Comparison of ENCODE assay signal across 21 cellular contexts in the genomic region with DNA sequence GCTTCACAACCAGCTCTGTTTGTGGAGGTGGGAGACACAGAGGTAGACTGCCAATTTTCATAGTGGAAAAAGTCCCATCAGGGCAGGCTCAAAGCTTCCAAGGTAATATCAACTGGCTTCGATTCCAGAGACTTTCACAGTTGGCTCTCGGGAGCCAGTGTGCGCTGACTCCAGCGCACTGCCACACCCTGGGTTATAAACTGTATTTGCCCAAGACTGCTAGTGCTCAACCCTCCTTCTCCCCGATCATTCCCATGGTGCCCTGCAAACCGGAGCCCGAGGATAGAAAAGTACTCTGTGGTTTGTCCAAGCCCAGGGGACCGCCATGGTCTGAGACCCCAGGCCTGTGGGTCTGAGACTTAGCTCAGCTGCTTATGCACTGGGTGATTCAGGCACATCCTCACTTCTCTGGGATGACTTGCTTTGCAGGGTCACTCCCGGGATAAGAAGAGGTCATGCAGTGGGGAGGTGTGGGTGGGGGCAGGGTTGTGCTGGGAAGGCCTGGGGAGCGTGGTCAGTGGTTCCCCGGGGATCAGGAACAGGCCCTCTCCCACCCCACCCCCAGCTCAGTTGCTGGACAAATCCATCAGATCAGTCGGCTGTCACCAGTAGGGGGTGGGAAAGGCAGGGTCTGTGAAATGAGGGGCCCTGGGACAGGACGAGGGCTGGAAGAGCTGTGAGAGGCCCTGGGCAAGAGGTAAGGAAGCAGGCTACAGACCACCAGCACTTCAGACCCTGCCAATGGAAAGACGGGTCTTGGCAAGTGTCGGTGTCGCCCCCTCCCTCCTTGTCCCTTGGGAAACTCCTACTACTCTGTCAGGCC. TPM values are rescaled to one million over a fixed set of nuclear protein-coding genes. Genes with fewer than 3 reads are reported as not detected.
A peak's percentile ranks its signal among the peaks of the same experiment; 100 is the strongest.
DNase-seq lines count a peak whose midpoint lies in the region; ATAC-seq and TF ChIP-seq lines count a peak whose summit lies in the region.
"Had no signal": no experiment of that assay in that cellular context is flagged by ENCODE, and none has a peak within 500 bp of the region (broad histone marks: within the 10 kb centered on the region; RNA-seq: fewer than 3 reads in every experiment).

No MANE protein-coding gene starts in this region.

- H3F3A ChIP-seq in GM23338 (replicated peaks; ENCODE audit: low read depth): 0 out of 2 replicates have a peak, but pooled peaks cover 3% of the 10 kb centered on the region

- H2AFZ ChIP-seq in GM23338 (no peak overlapping the region), osteoblast (ENCODE audit: low read length) (no peak overlapping the region), Karpas-422 (ENCODE audit: low read length) (no peak overlapping the region)

- H4K20me1 ChIP-seq in GM23338 (replicated peaks; ENCODE audit: insufficient read depth) (no peaks in the 10 kb centered on the region), osteoblast (ENCODE audit: insufficient read depth, low read length) (no peaks in the 10 kb centered on the region), Karpas-422 (ENCODE audit: insufficient read depth, low read depth, low read length) (no peaks in the 10 kb centered on the region)

- peak; percentile 41 for DNase-seq in GM23338 (ENCODE audit: low spot score)
- DNase-seq in WERI-Rb-1: peak; percentile 58
- peak; percentile 67 for DNase-seq in fibroblast of mammary gland (ENCODE audit: low read depth)
- DNase-seq in osteoblast (ENCODE audit: insufficient read length, low spot score, missing footprints): peak; percentile 88
- no peak for DNase-seq in NK-92 (lab: John Stamatoyannopoulos, UW; ENCODE audit: unreplicated experiment)
- no peak for DNase-seq in activated CD4-positive, alpha-beta T cell treated with anti-CD3 and anti-CD28 coated beads, Interleukin-2, amount 10 ng/mL, durations not matched to agents 7 days and 5 days
- DNase-seq in Karpas-422: no peak
- DNase-seq: activated CD4-positive, CD25-positive, alpha-beta regulatory T cell treated with anti-CD3 and anti-CD28 coated beads, Interleukin-2, amount 50 U/mL, for 72 hours; activated effector memory CD4-positive, alpha-beta T cell treated with anti-CD3 and anti-CD28 coated beads, Interleukin-2, amount 50 U/mL, for 16 hours; NCI-H187 treated with DMSO at 0.1 percent for 48 hours; occipital lobe; stimulated activated CD4-positive, alpha-beta T cell treated with anti-CD3 and anti-CD28 coated beads, Interleukin-4, amount 100 ng/mL, for 24 hours; stimulated activated CD8-positive, alpha-beta memory T cell treated with anti-CD3 and anti-CD28 coated beads, Interleukin-4, amount 100 ng/mL, for 48 hours; testis had no signal

- H3K27ac ChIP-seq in GM23338 (ENCODE audit: low read depth) (no peak overlapping the region), WERI-Rb-1 (no peak overlapping the region), osteoblast (ENCODE audit: low read depth, low read length) (peak overlapping the region; percentile 11), Karpas-422 (ENCODE audit: low read length) (no peak overlapping the region)

- no peaks in the 10 kb centered on the region for H3K9me3 ChIP-seq in WERI-Rb-1 (ENCODE audit: severe bottlenecking)
- H3K9me3 ChIP-seq in osteoblast (ENCODE audit: low read depth, low read length): no peaks in the 10 kb centered on the region
- H3K9me3 ChIP-seq in Karpas-422 (ENCODE audit: low read length): no peaks in the 10 kb centered on the region
- H3K9me3 ChIP-seq: testis had no signal

- H3K4me1 Mint-ChIP-seq in GM23338: peaks cover 32% of the 10 kb centered on the region
- H3K4me1 Mint-ChIP-seq in activated CD4-positive, alpha-beta T cell treated with anti-CD3 and anti-CD28 coated beads, Interleukin-2, amount 10 ng/mL, durations not matched to agents 7 days and 5 days: no peaks in the 10 kb centered on the region

- H3K79me2 ChIP-seq in GM23338 (replicated peaks; ENCODE audit: insufficient read depth): no peaks in the 10 kb centered on the region
- no peaks in the 10 kb centered on the region for H3K79me2 ChIP-seq in osteoblast (ENCODE audit: insufficient read depth, low read length)
- no peaks in the 10 kb centered on the region for H3K79me2 ChIP-seq in Karpas-422 (ENCODE audit: low read length)

- no peak overlapping the region for H3K4me3 Mint-ChIP-seq in GM23338
- no peak overlapping the region for H3K4me3 Mint-ChIP-seq in activated CD4-positive, alpha-beta T cell treated with anti-CD3 and anti-CD28 coated beads, Interleukin-2, amount 10 ng/mL, durations not matched to agents 7 days and 5 days
- H3K4me3 Mint-ChIP-seq: dendritic cell treated with granulocyte-macrophage colony-stimulating factor and Interleukin-4, amounts not matched to agents 40 ng/mL and 50 ng/mL, for 4 days had no signal

- H3K9me2 ChIP-seq in GM23338 (ENCODE audit: insufficient read depth): no peaks in the 10 kb centered on the region
- H3K9me2 ChIP-seq in Karpas-422 (replicated peaks; ENCODE audit: insufficient read depth, low read length): no peaks in the 10 kb centered on the region

- H3K4me1 ChIP-seq in GM23338 (ENCODE audit: insufficient read depth) (peaks cover 17% of the 10 kb centered on the region; the same call in 1 of the 2 replicates), osteoblast (ENCODE audit: insufficient read depth, low read length) (peaks cover 30% of the 10 kb centered on the region), Karpas-422 (ENCODE audit: low read length) (peaks cover 45% of the 10 kb centered on the region)

- no peaks in the 10 kb centered on the region for H3K36me3 ChIP-seq in GM23338 (ENCODE audit: insufficient read depth)
- H3K36me3 ChIP-seq in WERI-Rb-1: no peaks in the 10 kb centered on the region
- H3K36me3 ChIP-seq in osteoblast (ENCODE audit: insufficient read depth, low read length): no peaks in the 10 kb centered on the region
- H3K36me3 ChIP-seq in Karpas-422 (ENCODE audit: insufficient read depth, low read length): no peaks in the 10 kb centered on the region

- TF ChIP-seq CTCF in GM23338 (conservative IDR thresholded peaks at IDR 0.05; ENCODE audit: low read depth in 2 of 2) (peak in 1 of 2 experiments; percentile 17; a peak in 1 of 4 replicates), WERI-Rb-1 (IDR thresholded peaks at IDR 0.05; ENCODE audit: low read depth, low read length) (no peak; the same call in 1 of the 2 replicates), fibroblast of mammary gland (conservative IDR thresholded peaks at IDR 0.05; ENCODE audit: control insufficient read depth, insufficient read depth, low read depth, low read length) (no peak), osteoblast (IDR thresholded peaks at IDR 0.05; ENCODE audit: extremely low read depth, low read depth, low read length) (peak; percentile 10)

- no peak overlapping the region for H3K9ac ChIP-seq in Karpas-422 (ENCODE audit: low read length)

- no peaks in the 10 kb centered on the region; the same call in 2 of the 3 replicates for H3K36me3 Mint-ChIP-seq in GM23338 (ENCODE audit: low read depth)
- no peaks in the 10 kb centered on the region for H3K36me3 Mint-ChIP-seq in activated CD4-positive, alpha-beta T cell treated with anti-CD3 and anti-CD28 coated beads, Interleukin-2, amount 10 ng/mL, durations not matched to agents 7 days and 5 days (ENCODE audit: low read depth)

- POLR2A ChIA-PET in activated CD4-positive, alpha-beta T cell treated with anti-CD3 and anti-CD28 coated beads, Interleukin-2, amount 10 ng/mL, durations not matched to agents 7 days and 5 days (lab: Charles Lee): no interaction called here

- no peak for ATAC-seq in GM23338
- ATAC-seq in GM18520 (IDR thresholded peaks at IDR 0.05; ENCODE audit: unreplicated experiment): no peak
- ATAC-seq: esophagus mucosa had no signal

- H3K4me3 ChIP-seq in GM23338 (no peak overlapping the region), WERI-Rb-1 (ENCODE audit: low read depth, low read length) (no peak overlapping the region), fibroblast of mammary gland (ENCODE audit: control insufficient read depth, low read depth, low read length) (no peak overlapping the region), osteoblast (ENCODE audit: insufficient read depth, low read length) (no peak overlapping the region), Karpas-422 (ENCODE audit: low read length) (no peak overlapping the region)
- H3K4me3 ChIP-seq: testis had no signal

- CTCF ChIA-PET in activated CD4-positive, alpha-beta T cell treated with anti-CD3 and anti-CD28 coated beads, Interleukin-2, amount 10 ng/mL, durations not matched to agents 7 days and 5 days (lab: Charles Lee): no interaction called here

- no peaks in the 10 kb centered on the region for H3K27me3 ChIP-seq in GM23338 (ENCODE audit: insufficient read depth)
- no peaks in the 10 kb centered on the region for H3K27me3 ChIP-seq in WERI-Rb-1 (ENCODE audit: insufficient read depth, low read depth, severe bottlenecking)
- no peaks in the 10 kb centered on the region for H3K27me3 ChIP-seq in osteoblast (ENCODE audit: insufficient read depth, low read length)
- H3K27me3 ChIP-seq in Karpas-422 (ENCODE audit: low read length): no peaks in the 10 kb centered on the region
- H3K27me3 ChIP-seq: testis had no signal

- no peak overlapping the region for H3K27ac Mint-ChIP-seq in GM23338
- no peak overlapping the region for H3K27ac Mint-ChIP-seq in activated CD4-positive, alpha-beta T cell treated with anti-CD3 and anti-CD28 coated beads, Interleukin-2, amount 10 ng/mL, durations not matched to agents 7 days and 5 days
- H3K27ac Mint-ChIP-seq: dendritic cell treated with granulocyte-macrophage colony-stimulating factor and Interleukin-4, amounts not matched to agents 40 ng/mL and 50 ng/mL, for 4 days had no signal

- no peaks in the 10 kb centered on the region for H3K9me3 Mint-ChIP-seq in GM23338
- no peaks in the 10 kb centered on the region for H3K9me3 Mint-ChIP-seq in activated CD4-positive, alpha-beta T cell treated with anti-CD3 and anti-CD28 coated beads, Interleukin-2, amount 10 ng/mL, durations not matched to agents 7 days and 5 days
- H3K9me3 Mint-ChIP-seq: dendritic cell treated with granulocyte-macrophage colony-stimulating factor and Interleukin-4, amounts not matched to agents 40 ng/mL and 50 ng/mL, for 4 days had no signal

- H3K4me2 ChIP-seq in GM23338 (no peak overlapping the region), osteoblast (ENCODE audit: insufficient read depth, low read length) (no peak overlapping the region), Karpas-422 (ENCODE audit: low read depth, low read length, poor library complexity, severe bottlenecking) (no peak overlapping the region)

- H3K27me3 Mint-ChIP-seq in GM23338 (ENCODE audit: insufficient read depth, low read depth, poor library complexity): peaks cover 29% of the 10 kb centered on the region
- H3K27me3 Mint-ChIP-seq in activated CD4-positive, alpha-beta T cell treated with anti-CD3 and anti-CD28 coated beads, Interleukin-2, amount 10 ng/mL, durations not matched to agents 7 days and 5 days: no peaks in the 10 kb centered on the region

RNA-seq across cellular contexts. Expression of gene PICK1, which starts 26.7 kb away (rescaled TPM):
- 28.3 and 36.2 TPM in 2 replicates for total RNA-seq in GM23338 (2014; rRNA removed; shearing (Covaris generic))
- 14.0 and 15.9 TPM in 2 replicates for polyA plus RNA-seq in GM23338 (2016; fragmentation: Nextera tagmentation; extraction: Ambion mirVana)
- 14.4 and 15.6 TPM in 2 replicates for total RNA-seq in osteoblast
- 10 to 100 TPM; 15.2 to 15.4 TPM for total RNA-seq in activated CD4-positive, alpha-beta T cell treated with anti-CD3 and anti-CD28 coated beads, Interleukin-2, amount 10 ng/mL, durations not matched to agents 7 days and 5 days
- 11.0 and 29.2 TPM in 2 replicates for total RNA-seq in Karpas-422 (2014; rRNA removed; shearing (Covaris generic); ENCODE audit: low replicate concordance)

RNA-seq across cellular contexts. Expression of gene SOX10, which starts 46.2 kb away (rescaled TPM):
- total RNA-seq in GM23338 (2014; rRNA removed; shearing (Covaris generic)): 2.1 and 2.3 TPM in 2 replicates
- polyA plus RNA-seq in GM23338 (2016; fragmentation: Nextera tagmentation; extraction: Ambion mirVana): 1.1 and 1.3 TPM in 2 replicates
- total RNA-seq in osteoblast: not detected in 2 replicates
- total RNA-seq in activated CD4-positive, alpha-beta T cell treated with anti-CD3 and anti-CD28 coated beads, Interleukin-2, amount 10 ng/mL, durations not matched to agents 7 days and 5 days: not detected
- total RNA-seq in Karpas-422 (2014; rRNA removed; shearing (Covaris generic); ENCODE audit: low replicate concordance): not detected in 2 replicates
- total RNA-seq: HT-29, M059J, NCI-H460 had no signal

RNA-seq across cellular contexts. Expression of gene SLC16A8, which starts 53.5 kb away (rescaled TPM):
- 0.66 and 1.0 TPM in 2 replicates for total RNA-seq in GM23338 (2014; rRNA removed; shearing (Covaris generic))
- polyA plus RNA-seq in GM23338 (2016; fragmentation: Nextera tagmentation; extraction: Ambion mirVana): 0.52 and 0.56 TPM in 2 replicates
- not detected in 2 replicates for total RNA-seq in osteoblast
- total RNA-seq in activated CD4-positive, alpha-beta T cell treated with anti-CD3 and anti-CD28 coated beads, Interleukin-2, amount 10 ng/mL, durations not matched to agents 7 days and 5 days: not detected
- not detected in 2 replicates for total RNA-seq in Karpas-422 (2014; rRNA removed; shearing (Covaris generic); ENCODE audit: low replicate concordance)
- total RNA-seq: HT-29, M059J, NCI-H460, SK-MEL-5 had no signal

Comparison
In these comparisons a context has a peak if more than half of its experiments do, and no peak if none do; other contexts are left out.
1. DNase-seq: peak in GM23338 (single experiment), WERI-Rb-1 (single experiment), fibroblast of mammary gland (single experiment) and osteoblast (single experiment); none in NK-92 (single experiment), activated CD4-positive, alpha-beta T cell treated with anti-CD3 and anti-CD28 coated beads, Interleukin-2, amount 10 ng/mL, durations not matched to agents 7 days and 5 days (single experiment) and Karpas-422 (single experiment).